Comparison of ENCODE assay signal across 9 cellular contexts in genomic region chr1:206579747-206580437, GRCh38. TPM values are rescaled to one million over a fixed set of nuclear protein-coding genes. Genes with fewer than 3 reads are reported as not detected.
A peak's percentile ranks its signal among the peaks of the same experiment; 100 is the strongest.
DNase-seq lines count a peak whose midpoint lies in the region; ATAC-seq, FAIRE-seq and TF ChIP-seq lines count a peak whose summit lies in the region.
"Had no signal": no experiment of that assay in that cellular context is flagged by ENCODE, and none has a peak within 500 bp of the region (broad histone marks: within the 10 kb centered on the region; RNA-seq: fewer than 3 reads in every experiment).

No MANE protein-coding gene starts in this region.

- H3K4me2 ChIP-seq in HepG2 (ENCODE audit: low read depth, low read length) (no peak overlapping the region), parathyroid adenoma (ENCODE audit: low read length) (no peak overlapping the region)

- H2AFZ ChIP-seq in HepG2 (ENCODE audit: low read length) (no peak overlapping the region), parathyroid adenoma (no peak overlapping the region)

- TF ChIP-seq EP300 in HepG2 (IDR thresholded peaks at IDR 0.05; ENCODE audit: low read depth in 2 of 2, low read length in 2 of 2) = no peak
- TF ChIP-seq EP300 in HepG2 (CRISPR knock-in tag; IDR thresholded peaks at IDR 0.05; ENCODE audit: borderline replicate concordance) = no peak
- no peak for TF ChIP-seq EP300 in upper lobe of left lung (IDR thresholded peaks at IDR 0.05)

- peaks cover 1 to 25% (median 8%) of the 10 kb centered on the region in 4 donors for H3K4me1 ChIP-seq in liver (ENCODE audit: control insufficient read depth in 4 of 4, insufficient read depth in 4 of 4, low read length in 3 of 4)
- H3K4me1 ChIP-seq in HepG2 (ENCODE audit: insufficient read depth, low read length) = no peaks in the 10 kb centered on the region
- no peaks in the 10 kb centered on the region for H3K4me1 ChIP-seq in parathyroid adenoma
- peaks cover 46 to 85% (median 77%) of the 10 kb centered on the region in 4 donors for H3K4me1 ChIP-seq in upper lobe of left lung

- H3K9ac ChIP-seq in liver (ENCODE audit: low read depth in 1 of 2, low read length in 2 of 2) (peak overlapping the region in 1 of 2 donors; percentile 3), HepG2 (ENCODE audit: insufficient read depth, low read depth, low read length) (no peak overlapping the region), parathyroid adenoma (no peak overlapping the region)

- TF ChIP-seq POLR2A in HepG2 (IDR thresholded peaks at IDR 0.05; ENCODE audit: insufficient read depth in 1 of 2, low read depth in 2 of 2, low read length in 2 of 2) (no peak), upper lobe of left lung (IDR thresholded peaks at IDR 0.05) (peak in 2 of 4 donors; percentile 11 to 62)

- no peak for TF ChIP-seq CTCF in liver (IDR thresholded peaks at IDR 0.05; ENCODE audit: low read depth, low read length, missing input control)
- TF ChIP-seq CTCF in HepG2 (CRISPR knock-in tag; IDR thresholded peaks at IDR 0.05) = no peak
- TF ChIP-seq CTCF in parathyroid adenoma (IDR thresholded peaks at IDR 0.05) = no peak
- TF ChIP-seq CTCF in upper lobe of left lung (IDR thresholded peaks at IDR 0.05) = no peak

- POLR2A ChIA-PET in HepG2 (lab: Yijun Ruan, JAX) = no interaction called here

- H3K9me3 ChIP-seq in liver (ENCODE audit: control insufficient read depth in 4 of 4, low read length in 3 of 4) (no peaks in the 10 kb centered on the region), HepG2 (ENCODE audit: low read length) (no peaks in the 10 kb centered on the region), parathyroid adenoma (ENCODE audit: control insufficient read depth, low read length) (no peaks in the 10 kb centered on the region), upper lobe of left lung (no peaks in the 10 kb centered on the region)

- H3K36me3 ChIP-seq in liver (ENCODE audit: control insufficient read depth in 4 of 4, insufficient read depth in 3 of 4, low read depth in 1 of 4, low read length in 3 of 4) (peaks cover 4 to 11% (median 7%) of the 10 kb centered on the region in 4 donors), HepG2 (replicated peaks in 1 of 2; ENCODE audit: control insufficient read depth in 1 of 2, insufficient read depth in 2 of 2, low read length in 2 of 2) (no peaks in the 10 kb centered on the region), parathyroid adenoma (ENCODE audit: control insufficient read depth, insufficient read depth, low read length) (no peaks in the 10 kb centered on the region), upper lobe of left lung (peaks cover 12 to 21% (median 15%) of the 10 kb centered on the region in 4 donors)

- DNase-seq in HepG2 (ENCODE audit: low spot score) (no peak), upper lobe of left lung (peak in 1 of 2 donors; percentile 92), cerebellar nuclear complex (lab: John Stamatoyannopoulos, UW) (no peak)
- peak; percentile 79 for DNase-seq in activated CD4-positive, CD25-positive, alpha-beta regulatory T cell treated with anti-CD3 and anti-CD28 coated beads, Interleukin-2, amount 50 U/mL, for 72 hours
- peak; percentile 90 for DNase-seq in central memory CD4-positive, alpha-beta T cell

- H3K27ac ChIP-seq in liver (ENCODE audit: low read depth in 1 of 2, low read length in 2 of 2) = peak overlapping the region; percentile 63 to 75
- no peak overlapping the region for H3K27ac ChIP-seq in HepG2 (ENCODE audit: extremely low read length, insufficient read depth, low read length)
- H3K27ac ChIP-seq in parathyroid adenoma = peak overlapping the region; percentile 32
- peak overlapping the region; percentile 75 to 89 (median 78) for H3K27ac ChIP-seq in upper lobe of left lung

- ATAC-seq in HepG2 = no peak
- ATAC-seq in HG03439 (IDR thresholded peaks at IDR 0.05; ENCODE audit: unreplicated experiment) = peak; percentile 63
- peak; percentile 68 to 79 for ATAC-seq in upper lobe of left lung (ENCODE audit: low FRiP score in 2 of 2)

- CTCF ChIA-PET in HepG2 (lab: Yijun Ruan, JAX; ENCODE audit: low intra/inter-chr PET ratio, low total read pairs) = no interaction called here

- WGBS in liver = 64% methylated on average over 11 of the region's 11 CpGs
- WGBS in HepG2 (ENCODE audit: low lambda C conversion rate) = 85% methylated on average over 9 of the region's 11 CpGs
- 65 to 66% methylated on average over 8 to 11 of the region's 11 CpGs for WGBS in upper lobe of left lung, 2 donors

- no peaks in the 10 kb centered on the region for H3K79me2 ChIP-seq in HepG2 (ENCODE audit: insufficient read depth, low read length)
- no peaks in the 10 kb centered on the region for H3K79me2 ChIP-seq in parathyroid adenoma

- BruUV-seq in HepG2 (replicated peaks; lab: Mats Ljungman, UMichigan) = no TSS peak

- H3K4me3 ChIP-seq in liver (ENCODE audit: low read depth in 1 of 3, low read length in 3 of 3) (no peak overlapping the region), HepG2 (replicated peaks in 1 of 3; ENCODE audit: insufficient read depth in 1 of 3, low read depth in 2 of 3, low read length in 3 of 3) (no peak overlapping the region), parathyroid adenoma (ENCODE audit: low read depth, low read length) (no peak overlapping the region), upper lobe of left lung (no peak overlapping the region)

- no peak for FAIRE-seq in HepG2 (lab: Jason Lieb, UNC)
- FAIRE-seq: A204.1 had no signal

- H3K27me3 ChIP-seq in liver (ENCODE audit: control insufficient read depth in 4 of 4, insufficient read depth in 4 of 4, low read length in 3 of 4) (no peaks in the 10 kb centered on the region), HepG2 (ENCODE audit: control insufficient read depth in 1 of 2, insufficient read depth in 2 of 2, low read length in 2 of 2) (no peaks in the 10 kb centered on the region), parathyroid adenoma (ENCODE audit: control insufficient read depth, insufficient read depth, low read length) (no peaks in the 10 kb centered on the region), upper lobe of left lung (no peaks in the 10 kb centered on the region)

- in situ Hi-C loops in HepG2 (cut with HindIII; ENCODE audit: extremely low pct_ligation_motif_present, low pct_unique_long_range_greater_than_20kb) = loop anchor here (5.0 kb wide), 2 partner anchors 38 to 93 kb away; no protein-coding TSS in a partner anchor

- no peaks in the 10 kb centered on the region; the same call in 1 of the 2 replicates for H4K20me1 ChIP-seq in HepG2 (ENCODE audit: insufficient read depth, low read length)

- intact Hi-C loops in HepG2 (cut with micrococcal nuclease; ENCODE audit: unreplicated experiment) = no loop called here

- TF ChIP-seq RAD21 in liver (IDR thresholded peaks at IDR 0.05) (peak in 1 of 2 donors; percentile 13), HepG2 (CRISPR knock-in tag; IDR thresholded peaks at IDR 0.05) (no peak)

RNA-seq across cellular contexts. Expression of gene EIF2D, which starts 32.4 kb away (rescaled TPM):
- 10 to 100 TPM; 26.1 to 30.0 TPM for total RNA-seq in liver
- polyA plus RNA-seq in liver = 10 to 100 TPM; 14.7 to 18.1 TPM
- total RNA-seq in HepG2 (2016; rRNA removed; fragmentation: Illumina TruSeq; extraction: Trizol) = 45.1 and 47.5 TPM in 2 replicates
- total RNA-seq in HepG2 (2016; cell fraction: cytosol; rRNA removed; fragmentation: Illumina TruSeq; extraction: Trizol; ENCODE audit: low read depth) = 43.1 and 44.2 TPM in 2 replicates
- 44.4 and 45.6 TPM in 2 replicates for total RNA-seq in HepG2 (2016; cell fraction: insoluble cytoplasmic fraction; rRNA removed; fragmentation: Illumina TruSeq; extraction: Trizol)
- total RNA-seq in HepG2 (2016; cell fraction: membrane; rRNA removed; fragmentation: Illumina TruSeq; extraction: Trizol) = 66.4 and 71.1 TPM in 2 replicates
- 33.0 and 33.9 TPM in 2 replicates for total RNA-seq in HepG2 (2016; cell fraction: nucleus; rRNA removed; fragmentation: Illumina TruSeq; extraction: Trizol)
- 61.1 and 64.9 TPM in 2 replicates for polyA plus RNA-seq in HepG2 (2011; rRNA removed)
- polyA plus RNA-seq in HepG2 (2011; cell fraction: cytosol; rRNA removed) = 57.5 and 59.2 TPM in 2 replicates
- polyA plus RNA-seq in HepG2 (2011; cell fraction: nucleus; rRNA removed) = 50.4 and 55.0 TPM in 2 replicates
- polyA plus RNA-seq in HepG2 (2012) = 35.2 and 37.1 TPM in 2 replicates
- polyA plus RNA-seq in HepG2 (2016; cell fraction: cytosol; fragmentation: Illumina TruSeq; extraction: Trizol; ENCODE audit: low read depth) = 51.1 and 52.3 TPM in 2 replicates
- polyA plus RNA-seq in HepG2 (2016; cell fraction: insoluble cytoplasmic fraction; fragmentation: Illumina TruSeq; extraction: Trizol; ENCODE audit: low read depth) = 56.4 and 58.1 TPM in 2 replicates
- polyA plus RNA-seq in HepG2 (2016; cell fraction: membrane; fragmentation: Illumina TruSeq; extraction: Trizol; ENCODE audit: low read depth) = 76.1 and 77.6 TPM in 2 replicates
- 56.2 and 57.6 TPM in 2 replicates for polyA plus RNA-seq in HepG2 (2016; cell fraction: nucleus; fragmentation: Illumina TruSeq; extraction: Trizol; ENCODE audit: insufficient read depth, low read depth)
- polyA minus RNA-seq in HepG2 (2011; rRNA and poly(A)+ RNA removed; ENCODE audit: low replicate concordance) = 48.8 and 93.5 TPM in 2 replicates
- polyA minus RNA-seq in HepG2 (2011; cell fraction: cytosol; rRNA and poly(A)+ RNA removed) = 21.5 and 22.3 TPM in 2 replicates
- polyA minus RNA-seq in HepG2 (2011; cell fraction: nucleus; rRNA and poly(A)+ RNA removed) = 31.9 and 36.3 TPM in 2 replicates
- total RNA-seq in upper lobe of left lung = 10 to 100 TPM; 32.6 to 84.9 (median 45.4) TPM

RNA-seq across cellular contexts. Expression of gene DYRK3, which starts 55.4 kb away (rescaled TPM):
- total RNA-seq in liver (10 to 100 TPM in 1 of 2 donors, 1 to 10 TPM in 1; 7.8 to 41.8 TPM), HepG2 (2016; rRNA removed; fragmentation: Illumina TruSeq; extraction: Trizol) (2.8 and 4.1 TPM in 2 replicates), upper lobe of left lung (10 to 100 TPM in 2 of 6 donors, 1 to 10 TPM in 4; 4.1 to 20.7 (median 7.0) TPM)
- polyA plus RNA-seq in liver (1 to 10 TPM; 1.5 to 2.1 TPM), HepG2 (2011; rRNA removed) (0.48 and 0.50 TPM in 2 replicates)
- total RNA-seq in HepG2 (2016; cell fraction: cytosol; rRNA removed; fragmentation: Illumina TruSeq; extraction: Trizol; ENCODE audit: low read depth) = 0.44 and 0.81 TPM in 2 replicates
- 3.1 and 4.0 TPM in 2 replicates for total RNA-seq in HepG2 (2016; cell fraction: insoluble cytoplasmic fraction; rRNA removed; fragmentation: Illumina TruSeq; extraction: Trizol)
- 1.4 and 1.5 TPM in 2 replicates for total RNA-seq in HepG2 (2016; cell fraction: membrane; rRNA removed; fragmentation: Illumina TruSeq; extraction: Trizol)
- total RNA-seq in HepG2 (2016; cell fraction: nucleus; rRNA removed; fragmentation: Illumina TruSeq; extraction: Trizol) = 1.7 and 2.7 TPM in 2 replicates
- 0.31 and 0.43 TPM in 2 replicates for polyA plus RNA-seq in HepG2 (2011; cell fraction: cytosol; rRNA removed)
- polyA plus RNA-seq in HepG2 (2011; cell fraction: nucleus; rRNA removed) = 0.29 and 0.58 TPM in 2 replicates
- polyA plus RNA-seq in HepG2 (2012) = 0.40 and 0.43 TPM in 2 replicates
- polyA plus RNA-seq in HepG2 (2016; cell fraction: cytosol; fragmentation: Illumina TruSeq; extraction: Trizol; ENCODE audit: low read depth) = 0.10 and 0.25 TPM in 2 replicates
- 1.7 and 2.1 TPM in 2 replicates for polyA plus RNA-seq in HepG2 (2016; cell fraction: insoluble cytoplasmic fraction; fragmentation: Illumina TruSeq; extraction: Trizol; ENCODE audit: low read depth)
- 0.34 and 0.35 TPM in 2 replicates for polyA plus RNA-seq in HepG2 (2016; cell fraction: membrane; fragmentation: Illumina TruSeq; extraction: Trizol; ENCODE audit: low read depth)
- polyA plus RNA-seq in HepG2 (2016; cell fraction: nucleus; fragmentation: Illumina TruSeq; extraction: Trizol; ENCODE audit: insufficient read depth, low read depth) = 1.0 and 1.5 TPM in 2 replicates
- polyA minus RNA-seq in HepG2 (2011; rRNA and poly(A)+ RNA removed; ENCODE audit: low replicate concordance) = 0.80 and 17.9 TPM in 2 replicates
- 0.40 and 1.7 TPM in 2 replicates for polyA minus RNA-seq in HepG2 (2011; cell fraction: cytosol; rRNA and poly(A)+ RNA removed)
- polyA minus RNA-seq in HepG2 (2011; cell fraction: nucleus; rRNA and poly(A)+ RNA removed) = 1.2 and 2.0 TPM in 2 replicates

Comparison
In these comparisons a context has a peak if more than half of its experiments do, and no peak if none do; other contexts are left out.
1. DNase-seq: peak in activated CD4-positive, CD25-positive, alpha-beta regulatory T cell treated with anti-CD3 and anti-CD28 coated beads, Interleukin-2, amount 50 U/mL, for 72 hours (single experiment) and central memory CD4-positive, alpha-beta T cell (single experiment); none in HepG2 (single experiment) and cerebellar nuclear complex (0 of 2).